Comparison of ENCODE assay signal across 12 cellular contexts in genomic region chr6:157962601-157963084, GRCh38. TPM values are rescaled to one million over a fixed set of nuclear protein-coding genes. Genes with fewer than 3 reads are reported as not detected.
A peak's percentile ranks its signal among the peaks of the same experiment; 100 is the strongest.
DNase-seq lines count a peak whose midpoint lies in the region; ATAC-seq and TF ChIP-seq lines count a peak whose summit lies in the region.
"Had no signal": no experiment of that assay in that cellular context is flagged by ENCODE, and none has a peak within 500 bp of the region (broad histone marks: within the 10 kb centered on the region; RNA-seq: fewer than 3 reads in every experiment).

No MANE protein-coding gene starts in this region.

- H3K36me3 ChIP-seq in testis (ENCODE audit: low read depth, missing control alignments) (no peaks in the 10 kb centered on the region), right atrium auricular region (no peaks in the 10 kb centered on the region)
- H3K36me3 ChIP-seq: heart right ventricle had no signal

- H3K27me3 ChIP-seq in testis (no peaks in the 10 kb centered on the region), right atrium auricular region (no peaks in the 10 kb centered on the region)
- H3K27me3 ChIP-seq: heart right ventricle had no signal

- H3K4me3 ChIP-seq in testis, result no peak overlapping the region
- no peak overlapping the region for H3K4me3 ChIP-seq in right atrium auricular region
- H3K4me3 ChIP-seq: GM12878, heart right ventricle had no signal

- peaks cover 25% of the 10 kb centered on the region for H3K36me3 Mint-ChIP-seq in activated naive CD8-positive, alpha-beta T cell treated with anti-CD3 and anti-CD28 coated beads for 36 hours
- H3K36me3 Mint-ChIP-seq: CD14-positive monocyte had no signal

- peak overlapping the region; percentile 95 for H3K27ac Mint-ChIP-seq in activated naive CD8-positive, alpha-beta T cell treated with anti-CD3 and anti-CD28 coated beads for 36 hours
- H3K27ac Mint-ChIP-seq: CD14-positive monocyte had no signal

- H3K9me3 ChIP-seq in testis, result no peaks in the 10 kb centered on the region
- peaks cover 5 to 25% of the 10 kb centered on the region in 2 donors for H3K9me3 ChIP-seq in right atrium auricular region

- TF ChIP-seq POLR2A in testis (IDR thresholded peaks at IDR 0.05), result no peak

- DNase-seq in CD1c-positive myeloid dendritic cell (ENCODE audit: extremely low spot score), result peak; percentile 49
- DNase-seq in LHCN-M2 (ENCODE audit: low read depth), result peak; percentile 85
- peak; percentile 30 for DNase-seq in activated naive CD8-positive, alpha-beta T cell treated with anti-CD3 and anti-CD28 coated beads for 36 hours
- DNase-seq in hepatic stellate cell (ENCODE audit: low spot score), result peak; percentile 86
- DNase-seq in testis, result no peak
- no peak for DNase-seq in right atrium auricular region (ENCODE audit: low spot score)
- no peak for DNase-seq in activated effector memory CD4-positive, alpha-beta T cell treated with Interleukin-2 at 50 U/mL for 16 hours
- DNase-seq: heart right ventricle, T1000 had no signal

- H3K27me3 Mint-ChIP-seq in activated naive CD8-positive, alpha-beta T cell treated with anti-CD3 and anti-CD28 coated beads for 36 hours, result no peaks in the 10 kb centered on the region

- H3K4me1 ChIP-seq in testis (no peaks in the 10 kb centered on the region), right atrium auricular region (no peaks in the 10 kb centered on the region)

- intact Hi-C loops in testis (cut with DNase I; ENCODE audit: low total_unique reads), result no loop called here

- peaks cover 28% of the 10 kb centered on the region for H3K4me1 Mint-ChIP-seq in activated naive CD8-positive, alpha-beta T cell treated with anti-CD3 and anti-CD28 coated beads for 36 hours

- H3K4me3 Mint-ChIP-seq in activated naive CD8-positive, alpha-beta T cell treated with anti-CD3 and anti-CD28 coated beads for 36 hours, result peak overlapping the region; percentile 75

- peaks cover 30% of the 10 kb centered on the region for H3K9me3 Mint-ChIP-seq in activated naive CD8-positive, alpha-beta T cell treated with anti-CD3 and anti-CD28 coated beads for 36 hours

- ATAC-seq in GM21723 (IDR thresholded peaks at IDR 0.05; ENCODE audit: unreplicated experiment), result no peak
- ATAC-seq: GM12878 had no signal

- WGBS in testis, 2 donors, result 72 to 83% methylated on average over 11 of the region's 11 CpGs

- H3K27ac ChIP-seq in testis (no peak overlapping the region), right atrium auricular region (no peak overlapping the region)

- TF ChIP-seq CTCF in testis (IDR thresholded peaks at IDR 0.05) (no peak), right atrium auricular region (IDR thresholded peaks at IDR 0.05) (no peak)

RNA-seq across cellular contexts. Expression of gene SYNJ2, which starts 19.0 kb away (rescaled TPM):
- total RNA-seq in LHCN-M2 (2014; rRNA removed), result 9.8 and 11.7 TPM in 2 replicates
- 9.4 TPM for polyA plus RNA-seq in LHCN-M2 (2012)
- 10 to 100 TPM; 28.1 to 29.4 TPM for total RNA-seq in activated naive CD8-positive, alpha-beta T cell treated with anti-CD3 and anti-CD28 coated beads for 36 hours
- 1 to 10 TPM; 5.8 to 7.6 TPM for total RNA-seq in testis
- polyA plus RNA-seq in testis (ENCODE audit: insufficient read depth, low read depth, low replicate concordance), result 17.7 TPM
- total RNA-seq in right atrium auricular region, result 10 to 100 TPM; 10.1 to 20.0 TPM

Comparison
In these comparisons a context has a peak if more than half of its experiments do, and no peak if none do; other contexts are left out.
1. DNase-seq: peak in CD1c-positive myeloid dendritic cell (single experiment), LHCN-M2 (single experiment), activated naive CD8-positive, alpha-beta T cell treated with anti-CD3 and anti-CD28 coated beads for 36 hours (single experiment) and hepatic stellate cell (single experiment); none in testis (single experiment), right atrium auricular region (single experiment) and activated effector memory CD4-positive, alpha-beta T cell treated with Interleukin-2 at 50 U/mL for 16 hours (single experiment).